1 cellular context compared by ENCODE assay signal in the genomic region with DNA sequence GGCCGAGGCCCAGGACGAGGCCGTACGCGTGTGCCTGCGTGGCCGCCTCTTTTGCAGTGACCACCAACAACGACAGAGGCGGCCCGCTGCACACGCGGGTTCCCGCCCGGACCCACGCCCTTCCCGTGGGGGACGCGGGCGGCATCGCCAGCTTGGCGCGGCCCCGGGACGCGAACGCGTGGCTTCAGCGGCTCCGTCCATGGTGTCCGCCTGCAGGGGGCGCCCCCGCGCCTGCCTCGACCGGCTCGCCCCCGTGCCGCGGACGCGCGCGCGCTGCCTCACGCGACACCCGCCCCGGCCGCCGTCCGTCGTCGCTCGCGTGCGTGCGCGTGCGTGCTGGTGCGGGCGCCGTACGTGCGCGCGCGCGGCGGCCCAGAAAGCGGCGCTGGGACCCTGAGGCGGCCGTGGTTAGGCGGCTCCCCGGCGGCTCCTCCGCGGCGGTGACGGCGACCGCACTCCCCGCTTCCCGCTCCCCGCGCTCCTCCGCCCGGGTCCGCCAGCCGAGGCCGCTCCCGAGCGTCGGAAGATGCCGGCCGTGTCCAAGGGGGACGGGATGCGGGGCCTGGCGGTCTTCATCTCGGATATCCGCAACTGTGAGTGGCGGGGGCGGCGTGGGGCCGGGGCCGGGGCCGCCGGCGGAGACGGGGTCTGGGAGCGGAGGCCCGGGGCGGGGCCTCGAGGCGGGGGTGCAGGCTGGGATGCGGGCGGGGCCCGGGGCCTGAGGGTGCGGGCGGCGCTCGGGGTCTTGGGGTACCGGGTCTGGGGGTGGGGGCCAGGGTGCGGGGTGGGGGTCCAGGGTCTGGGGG.
A peak's percentile ranks its signal among the peaks of the same experiment; 100 is the strongest.
TF ChIP-seq lines count a peak whose summit lies in the region.

Gene AP2A2 (plus strand): TSS at position 375 of the 806 bp plus-strand sequence. CDS start 152 bp downstream, at position 527.

TF ChIP-seq in K562, 482 proteins besides CTCF, POLR2A, EP300 and RAD21 (continued from another document and continues in another):
- TF ChIP-seq UBTF (IDR thresholded peaks at IDR 0.05; ENCODE audit: borderline replicate concordance in 1 of 2, low read depth in 2 of 2, low read length in 2 of 2) (peak; percentile 64 to 75; a peak in 1 of 4 replicates), CREBBP (IDR thresholded peaks at IDR 0.05; ENCODE audit: low read depth, low read length) (no peak), SRSF7 (optimal IDR thresholded peaks at IDR 0.05; ENCODE audit: low read depth, low read length) (no peak), DEAF1 (CRISPR knock-in tag; IDR thresholded peaks at IDR 0.05) (no peak), MGA (IDR thresholded peaks at IDR 0.05) (no peak), SMAD1 (IDR thresholded peaks at IDR 0.05; ENCODE audit: low read depth, low read length, partially characterized antibody) (no peak), ZNF589 (CRISPR knock-in tag; IDR thresholded peaks at IDR 0.05; ENCODE audit: low read depth) (peak; percentile 97), CC2D1A (IDR thresholded peaks at IDR 0.05) (no peak), SMAD4 (CRISPR knock-in tag; conservative IDR thresholded peaks at IDR 0.05) (peak; percentile 97), DDX20 (tag; IDR thresholded peaks at IDR 0.05; ENCODE audit: low read depth) (no peak), ELF2 (CRISPR knock-in tag; IDR thresholded peaks at IDR 0.05) (no peak), ZSCAN29 (IDR thresholded peaks at IDR 0.05) (0 out of 2 replicates have a peak, but pooled peaks have one; percentile 10), BCL6 (CRISPR knock-in tag; IDR thresholded peaks at IDR 0.05) (no peak), EHMT2 (IDR thresholded peaks at IDR 0.05) (no peak), HNRNPL (IDR thresholded peaks at IDR 0.05; ENCODE audit: low read depth, low read length) (0 out of 2 replicates have a peak, but pooled peaks have one; percentile 8), KDM2B (CRISPR knock-in tag; IDR thresholded peaks at IDR 0.05) (no peak), FOXA1 (IDR thresholded peaks at IDR 0.05; ENCODE audit: borderline replicate concordance) (no peak), SIRT6 (IDR thresholded peaks at IDR 0.05; ENCODE audit: low read depth, low read length) (no peak), ZNF644 (tag; IDR thresholded peaks at IDR 0.05; ENCODE audit: low read depth) (peak; percentile 98), ZNF354B (CRISPR knock-in tag; IDR thresholded peaks at IDR 0.05) (no peak), ZNF41 (CRISPR knock-in tag; conservative IDR thresholded peaks at IDR 0.05) (0 out of 2 replicates have a peak, but pooled peaks have one; percentile 21), MCM2 (IDR thresholded peaks at IDR 0.05; ENCODE audit: low read depth) (no peak), CAMTA2 (CRISPR knock-in tag; conservative IDR thresholded peaks at IDR 0.05) (no peak), FIP1L1 (IDR thresholded peaks at IDR 0.05; ENCODE audit: low read depth, low read length, poor library complexity, severe bottlenecking) (peak; percentile 84), STAT5A (IDR thresholded peaks at IDR 0.05; ENCODE audit: borderline replicate concordance, low read length) (no peak), E2F3 (CRISPR knock-in tag; IDR thresholded peaks at IDR 0.05) (no peak; the same call in 1 of the 2 replicates), ADNP (tag; IDR thresholded peaks at IDR 0.05) (peak; percentile 100), CBX5 (IDR thresholded peaks at IDR 0.05; ENCODE audit: borderline replicate concordance, low read depth) (no peak), GABPB2 (CRISPR knock-in tag; conservative IDR thresholded peaks at IDR 0.05) (no peak), ZC3H8 (IDR thresholded peaks at IDR 0.05) (no peak), SP1 (CRISPR knock-in tag; IDR thresholded peaks at IDR 0.05) (0 out of 2 replicates have a peak, but pooled peaks have one; percentile 35), ZBTB7A (IDR thresholded peaks at IDR 0.05; ENCODE audit: borderline replicate concordance, control insufficient read depth, low read depth, low read length) (peak; percentile 46; the same call in 1 of the 2 replicates), MEIS2 (IDR thresholded peaks at IDR 0.05; ENCODE audit: partially characterized antibody) (peak; percentile 59), BHLHE40 (IDR thresholded peaks at IDR 0.05; ENCODE audit: low read length) (peak; percentile 96), GABPA (tag; conservative IDR thresholded peaks at IDR 0.05; ENCODE audit: low read depth) (peak; percentile 61), FOXP1 (CRISPR knock-in tag; IDR thresholded peaks at IDR 0.05) (no peak)
- TF ChIP-seq, protein P1, sequence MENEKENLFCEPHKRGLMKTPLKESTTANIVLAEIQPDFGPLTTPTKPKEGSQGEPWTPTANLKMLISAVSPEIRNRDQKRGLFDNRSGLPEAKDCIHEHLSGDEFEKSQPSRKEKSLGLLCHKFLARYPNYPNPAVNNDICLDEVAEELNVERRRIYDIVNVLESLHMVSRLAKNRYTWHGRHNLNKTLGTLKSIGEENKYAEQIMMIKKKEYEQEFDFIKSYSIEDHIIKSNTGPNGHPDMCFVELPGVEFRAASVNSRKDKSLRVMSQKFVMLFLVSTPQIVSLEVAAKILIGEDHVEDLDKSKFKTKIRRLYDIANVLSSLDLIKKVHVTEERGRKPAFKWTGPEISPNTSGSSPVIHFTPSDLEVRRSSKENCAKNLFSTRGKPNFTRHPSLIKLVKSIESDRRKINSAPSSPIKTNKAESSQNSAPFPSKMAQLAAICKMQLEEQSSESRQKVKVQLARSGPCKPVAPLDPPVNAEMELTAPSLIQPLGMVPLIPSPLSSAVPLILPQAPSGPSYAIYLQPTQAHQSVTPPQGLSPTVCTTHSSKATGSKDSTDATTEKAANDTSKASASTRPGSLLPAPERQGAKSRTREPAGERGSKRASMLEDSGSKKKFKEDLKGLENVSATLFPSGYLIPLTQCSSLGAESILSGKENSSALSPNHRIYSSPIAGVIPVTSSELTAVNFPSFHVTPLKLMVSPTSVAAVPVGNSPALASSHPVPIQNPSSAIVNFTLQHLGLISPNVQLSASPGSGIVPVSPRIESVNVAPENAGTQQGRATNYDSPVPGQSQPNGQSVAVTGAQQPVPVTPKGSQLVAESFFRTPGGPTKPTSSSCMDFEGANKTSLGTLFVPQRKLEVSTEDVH (IDR thresholded peaks at IDR 0.05; ENCODE audit: low read depth, partially characterized antibody): no peak
- TF ChIP-seq, protein P2, sequence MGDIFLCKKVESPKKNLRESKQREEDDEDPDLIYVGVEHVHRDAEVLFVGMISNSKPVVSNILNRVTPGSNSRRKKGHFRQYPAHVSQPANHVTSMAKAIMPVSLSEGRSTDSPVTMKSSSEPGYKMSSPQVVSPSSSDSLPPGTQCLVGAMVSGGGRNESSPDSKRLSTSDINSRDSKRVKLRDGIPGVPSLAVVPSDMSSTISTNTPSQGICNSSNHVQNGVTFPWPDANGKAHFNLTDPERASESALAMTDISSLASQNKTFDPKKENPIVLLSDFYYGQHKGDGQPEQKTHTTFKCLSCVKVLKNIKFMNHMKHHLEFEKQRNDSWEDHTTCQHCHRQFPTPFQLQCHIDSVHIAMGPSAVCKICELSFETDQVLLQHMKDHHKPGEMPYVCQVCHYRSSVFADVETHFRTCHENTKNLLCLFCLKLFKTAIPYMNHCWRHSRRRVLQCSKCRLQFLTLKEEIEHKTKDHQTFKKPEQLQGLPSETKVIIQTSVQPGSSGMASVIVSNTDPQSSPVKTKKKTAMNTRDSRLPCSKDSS (IDR thresholded peaks at IDR 0.05; ENCODE audit: low read depth, partially characterized antibody): no peak
- TF ChIP-seq, protein P3, sequence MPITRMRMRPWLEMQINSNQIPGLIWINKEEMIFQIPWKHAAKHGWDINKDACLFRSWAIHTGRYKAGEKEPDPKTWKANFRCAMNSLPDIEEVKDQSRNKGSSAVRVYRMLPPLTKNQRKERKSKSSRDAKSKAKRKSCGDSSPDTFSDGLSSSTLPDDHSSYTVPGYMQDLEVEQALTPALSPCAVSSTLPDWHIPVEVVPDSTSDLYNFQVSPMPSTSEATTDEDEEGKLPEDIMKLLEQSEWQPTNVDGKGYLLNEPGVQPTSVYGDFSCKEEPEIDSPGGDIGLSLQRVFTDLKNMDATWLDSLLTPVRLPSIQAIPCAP (CRISPR knock-in tag; IDR thresholded peaks at IDR 0.05; ENCODE audit: borderline replicate concordance): no peak
